In the genomic region with DNA sequence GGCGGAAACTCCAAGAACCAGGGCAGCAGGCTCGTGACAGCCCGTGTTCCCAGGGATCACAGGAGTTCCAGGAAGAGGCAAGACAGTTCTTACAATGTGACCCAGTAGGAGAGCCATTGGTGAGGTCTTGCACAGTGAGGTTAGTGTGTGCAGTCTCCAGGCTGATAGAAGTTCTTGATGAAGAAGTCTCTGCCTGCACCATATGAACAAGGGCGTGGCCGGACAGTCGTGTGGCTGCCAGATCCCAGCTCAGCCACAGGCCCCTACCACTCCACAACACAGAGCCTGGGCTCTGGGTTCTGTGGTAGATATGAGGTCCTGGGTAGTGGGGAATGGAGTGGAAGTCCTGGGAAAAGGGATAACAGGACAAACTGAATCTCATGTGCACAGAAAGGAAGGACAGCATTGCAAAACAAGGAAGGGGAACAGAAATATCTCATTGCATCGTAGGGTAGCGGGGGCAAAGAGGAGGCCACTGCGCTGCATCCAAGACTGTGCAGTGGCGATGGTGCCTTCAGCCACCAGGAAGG, we compare ENCODE assay signal across 8 cellular contexts.
A peak's percentile ranks its signal among the peaks of the same experiment; 100 is the strongest.
DNase-seq lines count a peak whose midpoint lies in the region; ATAC-seq, FAIRE-seq and TF ChIP-seq lines count a peak whose summit lies in the region.

No MANE protein-coding gene starts in this region.

- no peaks in the 10 kb centered on the region for H3K9me3 ChIP-seq in kidney (ENCODE audit: control insufficient read depth in 1 of 2, low read length in 2 of 2)

- ATAC-seq in GM18505 (IDR thresholded peaks at IDR 0.05; ENCODE audit: unreplicated experiment) = no peak

- DNase-seq in D721Med (ENCODE audit: insufficient read length, low spot score) (peak; percentile 15), HFF-Myc (ENCODE audit: extremely low read depth, low read depth) (no peak), RWPE1 (ENCODE audit: low spot score) (no peak), bronchial epithelial cell (ENCODE audit: low read depth) (peak; percentile 12), kidney (peak; percentile 63), SHP77 (lab: John Stamatoyannopoulos, UW) (no peak)
- DNase-seq in stimulated activated CD4-positive, alpha-beta T cell treated with anti-CD3 and anti-CD28 coated beads, Interleukin-4, amount 100 ng/mL, for 1 hour = peak; percentile 20

- CTCF ChIA-PET in RWPE1 (lab: Yijun Ruan, JAX) = interaction anchor here (0.6 kb wide), 1 partner anchor 267 kb away, joined by 3 read pairs; no protein-coding TSS in a partner anchor

- POLR2A ChIA-PET in RWPE1 (lab: Yijun Ruan, JAX; ENCODE audit: low non-redundant PET) = no interaction called here

- H3K27ac ChIP-seq in RWPE1 (peak overlapping the region; percentile 95), kidney (ENCODE audit: low read depth in 2 of 2, low read length in 2 of 2) (peak overlapping the region; percentile 91 to 94)

- peak overlapping the region; percentile 53 to 92 for H3K9ac ChIP-seq in kidney (ENCODE audit: low read length in 2 of 2)

- H3K36me3 ChIP-seq in bronchial epithelial cell (ENCODE audit: control insufficient read depth, insufficient read depth, low read length) (no peaks in the 10 kb centered on the region), kidney (ENCODE audit: control insufficient read depth in 1 of 2, insufficient read depth in 2 of 2, low read length in 2 of 2) (no peaks in the 10 kb centered on the region)

- FAIRE-seq in D721Med (lab: Jason Lieb, UNC) = no peak
- no peak for FAIRE-seq in bronchial epithelial cell (lab: Jason Lieb, UNC)
- no peak for FAIRE-seq in kidney (lab: Jason Lieb, UNC)

- no peaks in the 10 kb centered on the region for H3K27me3 ChIP-seq in bronchial epithelial cell (ENCODE audit: control insufficient read depth, insufficient read depth, low read length)

- intact Hi-C loops in kidney (cut with DNase I) = loop anchor here (10.0 kb wide), 1 partner anchor 111 kb away; no protein-coding TSS in a partner anchor

- H3K4me3 ChIP-seq in HFF-Myc (replicated peaks; ENCODE audit: low read depth, low read length) (peak overlapping the region; percentile 55), bronchial epithelial cell (ENCODE audit: low read depth, low read length) (peak overlapping the region; percentile 69), kidney (ENCODE audit: low read length in 2 of 2) (peak overlapping the region; percentile 67 to 85)

- H3K4me1 ChIP-seq in kidney (ENCODE audit: control insufficient read depth in 1 of 2, insufficient read depth in 1 of 2, low read depth in 1 of 2, low read length in 2 of 2) = peaks cover 9 to 11% of the 10 kb centered on the region in 2 donors

- no peak for TF ChIP-seq CTCF in D721Med (IDR thresholded peaks at IDR 0.05; ENCODE audit: insufficient read depth, missing control alignments)
- TF ChIP-seq CTCF in HFF-Myc (IDR thresholded peaks at IDR 0.05; ENCODE audit: low read depth, low read length, missing control alignments) = no peak
- no peak for TF ChIP-seq CTCF in RWPE1 (conservative IDR thresholded peaks at IDR 0.05; ENCODE audit: low read depth)
- TF ChIP-seq CTCF in bronchial epithelial cell (IDR thresholded peaks at IDR 0.05; ENCODE audit: insufficient read depth, low read length, severe bottlenecking) = no peak
- TF ChIP-seq CTCF in kidney (IDR thresholded peaks at IDR 0.05; ENCODE audit: borderline replicate concordance, extremely low read depth, insufficient read depth) = no peak

- TF ChIP-seq POLR2A in GM18505 (IDR thresholded peaks at IDR 0.05; ENCODE audit: borderline replicate concordance, extremely low read depth, insufficient read depth, insufficient read length) = no peak

Comparison
In these comparisons a context has a peak if more than half of its experiments do, and no peak if none do; other contexts are left out.
1. DNase-seq: peak in D721Med (single experiment), bronchial epithelial cell (single experiment), kidney (single experiment) and stimulated activated CD4-positive, alpha-beta T cell treated with anti-CD3 and anti-CD28 coated beads, Interleukin-4, amount 100 ng/mL, for 1 hour (single experiment); none in HFF-Myc (single experiment), RWPE1 (single experiment) and SHP77 (0 of 2).
2. Peak in every context shown above with its lines, with median percentiles within 50 percentile points of each other: H3K4me3 ChIP-seq.